Comparison of ENCODE assay signal across 24 cellular contexts in the genomic region with DNA sequence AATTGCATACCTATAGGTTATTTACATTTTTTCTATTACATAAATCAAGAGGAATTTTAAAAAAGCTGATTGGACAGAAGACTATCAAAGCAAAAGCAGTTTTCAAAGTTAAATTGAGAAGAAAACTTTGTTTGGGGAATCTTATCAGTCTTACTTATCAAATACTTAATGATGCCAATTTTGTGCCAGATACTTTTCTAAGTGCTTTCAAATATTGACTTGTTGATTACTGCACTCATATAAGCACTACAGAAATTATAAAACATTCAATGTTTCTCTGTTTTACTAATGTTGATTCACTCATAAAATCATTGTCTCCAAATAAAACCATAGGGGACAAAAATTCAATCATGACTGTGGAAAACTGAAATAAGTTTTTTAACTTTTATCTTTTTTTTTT.
"Had no signal": no experiment of that assay in that cellular context is flagged by ENCODE, and none has a peak within 500 bp of the region (broad histone marks: within the 10 kb centered on the region; RNA-seq: fewer than 3 reads in every experiment).

No MANE protein-coding gene starts in this region.

- H3K27me3 ChIP-seq: dorsolateral prefrontal cortex, esophagus muscularis mucosa, ovary, right atrium auricular region, testis, tibial nerve, upper lobe of left lung had no signal

- H3K36me3 Mint-ChIP-seq: memory B cell; natural killer cell; stimulated activated effector memory CD8-positive, alpha-beta T cell treated with anti-CD3 and anti-CD28 coated beads, Interleukin-12 subunit alpha, Interleukin-12 subunit beta, amount 100 ng/mL, for 72 hours had no signal

- H3K4me3 ChIP-seq: dorsolateral prefrontal cortex, esophagus muscularis mucosa, lung, ovary, right atrium auricular region, testis, tibial nerve, upper lobe of left lung had no signal

- H3K9me3 ChIP-seq: esophagus muscularis mucosa, ovary, right atrium auricular region, testis, tibial nerve, upper lobe of left lung had no signal

- H3K4me1 ChIP-seq: right atrium auricular region, testis, tibial nerve, upper lobe of left lung had no signal

- H3K9me3 Mint-ChIP-seq: memory B cell, natural killer cell had no signal

- H3K36me3 ChIP-seq: esophagus muscularis mucosa, ovary, right atrium auricular region, tibial nerve, upper lobe of left lung had no signal

- ATAC-seq: left lobe of liver; natural killer cell; sciatic nerve; stimulated activated effector memory CD8-positive, alpha-beta T cell treated with anti-CD3 and anti-CD28 coated beads, Interleukin-12 subunit alpha, Interleukin-12 subunit beta, amount 100 ng/mL, for 72 hours; stimulated activated naive CD8-positive, alpha-beta T cell treated with anti-CD3 and anti-CD28 coated beads, Interleukin-15, Interleukin-2, amounts not matched to agents 100 U/mL and 50 U/mL, for 24 hours had no signal

- DNase-seq: dorsolateral prefrontal cortex; effector CD4-positive, alpha-beta T cell; foreskin melanocyte; head of caudate nucleus; natural killer cell; occipital lobe; ovary; stimulated activated CD4-positive, alpha-beta T cell treated with anti-CD3 and anti-CD28 coated beads, Interleukin-2, amount 100 ng/mL, for 24 hours; stimulated activated CD4-positive, alpha-beta T cell treated with anti-CD3 and anti-CD28 coated beads, Interleukin-4, amount 100 ng/mL, for 24 hours; stimulated activated naive CD8-positive, alpha-beta T cell treated with anti-CD3 and anti-CD28 coated beads, Interleukin-15, Interleukin-2, amounts not matched to agents 100 U/mL and 50 U/mL, for 24 hours; substantia nigra; testis; upper lobe of left lung had no signal

- FAIRE-seq: colon, keratinocyte, urothelium cell line had no signal

- H3K27me3 Mint-ChIP-seq: memory B cell had no signal

- H3K27ac ChIP-seq: esophagus muscularis mucosa, ovary, right atrium auricular region, testis, tibial nerve, upper lobe of left lung had no signal

- H3K4me1 Mint-ChIP-seq: memory B cell; natural killer cell; stimulated activated effector memory CD8-positive, alpha-beta T cell treated with anti-CD3 and anti-CD28 coated beads, Interleukin-12 subunit alpha, Interleukin-12 subunit beta, amount 100 ng/mL, for 72 hours had no signal

- H3K4me3 Mint-ChIP-seq: memory B cell; natural killer cell; stimulated activated effector memory CD8-positive, alpha-beta T cell treated with anti-CD3 and anti-CD28 coated beads, Interleukin-12 subunit alpha, Interleukin-12 subunit beta, amount 100 ng/mL, for 72 hours had no signal

- H3K27ac Mint-ChIP-seq: memory B cell; natural killer cell; stimulated activated effector memory CD8-positive, alpha-beta T cell treated with anti-CD3 and anti-CD28 coated beads, Interleukin-12 subunit alpha, Interleukin-12 subunit beta, amount 100 ng/mL, for 72 hours had no signal
